In the genomic region with DNA sequence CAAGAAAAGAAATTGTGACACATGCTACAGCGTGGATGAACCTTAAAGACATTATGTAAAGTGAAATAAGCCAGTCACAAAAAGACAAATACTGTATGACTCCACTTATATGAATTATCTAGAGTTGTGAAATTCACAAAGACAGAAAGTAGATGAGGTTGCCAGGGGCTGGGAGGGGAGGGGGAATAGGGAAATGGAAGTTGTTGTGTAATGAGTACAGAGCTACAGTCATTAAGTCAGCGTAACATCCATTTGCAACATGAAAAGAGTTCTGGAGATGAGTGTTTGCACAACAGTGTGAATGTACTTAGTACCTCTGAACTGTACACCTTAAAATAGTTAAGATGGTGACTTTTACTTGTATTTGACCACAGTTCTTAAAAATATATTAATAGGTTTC, we compare ENCODE assay signal across 18 cellular contexts.
A peak's percentile ranks its signal among the peaks of the same experiment; 100 is the strongest.
DNase-seq lines count a peak whose midpoint lies in the region; ATAC-seq and TF ChIP-seq lines count a peak whose summit lies in the region.
"Had no signal": no experiment of that assay in that cellular context is flagged by ENCODE, and none has a peak within 500 bp of the region (broad histone marks: within the 10 kb centered on the region; RNA-seq: fewer than 3 reads in every experiment).

No MANE protein-coding gene starts in this region.

- peaks cover 5% of the 10 kb centered on the region for H3K9me3 Mint-ChIP-seq in Caco-2 (ENCODE audit: unreplicated experiment)
- H3K9me3 Mint-ChIP-seq: activated naive CD8-positive, alpha-beta T cell treated with anti-CD3 and anti-CD28 coated beads, Interleukin-2, amount 50 U/mL, for 24 hours had no signal

- TF ChIP-seq CTCF in A673 (conservative IDR thresholded peaks at IDR 0.05; ENCODE audit: low read depth, low read length), result no peak
- no peak for TF ChIP-seq CTCF in Caco-2 (IDR thresholded peaks at IDR 0.05; ENCODE audit: insufficient read depth in 1 of 2, low read depth in 1 of 2, low read length in 1 of 2, severe bottlenecking in 1 of 2, unreplicated experiment in 1 of 2)
- TF ChIP-seq CTCF in RWPE1 (conservative IDR thresholded peaks at IDR 0.05; ENCODE audit: low read depth), result no peak

- H3K36me3 ChIP-seq in A673 (ENCODE audit: insufficient read depth, low read length, poor library complexity, severe bottlenecking) (no peaks in the 10 kb centered on the region), Caco-2 (ENCODE audit: control insufficient read depth, insufficient read depth, low read length) (no peaks in the 10 kb centered on the region)
- H3K36me3 ChIP-seq: BLaER1, tibial artery had no signal

- no peaks in the 10 kb centered on the region for H3K27me3 Mint-ChIP-seq in Caco-2 (ENCODE audit: insufficient read depth, unreplicated experiment)
- H3K27me3 Mint-ChIP-seq: activated naive CD8-positive, alpha-beta T cell treated with anti-CD3 and anti-CD28 coated beads, Interleukin-2, amount 50 U/mL, for 24 hours had no signal

- no peaks in the 10 kb centered on the region for H3K36me3 Mint-ChIP-seq in Caco-2 (ENCODE audit: insufficient read depth, unreplicated experiment)
- H3K36me3 Mint-ChIP-seq: naive B cell had no signal

- DNase-seq in A673 (ENCODE audit: low spot score) (peak; percentile 47), DMS53 (lab: John Stamatoyannopoulos, UW) (peak; percentile 64), NOMO-1 treated with dmso at 0.1 percent for 144 hours (lab: John Stamatoyannopoulos, UW; ENCODE audit: unreplicated experiment) (peak; percentile 75), epithelial cell of prostate (ENCODE audit: low read depth, low spot score) (peak; percentile 54), Caco-2 (no peak), KG1 (lab: John Stamatoyannopoulos, UW) (no peak), RWPE1 (ENCODE audit: low spot score) (no peak)
- DNase-seq: activated CD8-positive, alpha-beta memory T cell treated with anti-CD3 and anti-CD28 coated beads, Interleukin-2, amount 50 U/mL, for 4 hours; activated naive CD8-positive, alpha-beta T cell treated with anti-CD3 and anti-CD28 coated beads, Interleukin-2, amount 50 U/mL, for 24 hours; hypothalamus; left colon; naive B cell; retina; SW 1271; tibial artery had no signal

- POLR2A ChIA-PET in A673 (lab: Charles Lee; ENCODE audit: low non-redundant PET), result interaction anchor here (0.6 kb wide), 1 partner anchor 189 kb away, joined by 3 read pairs; no protein-coding TSS in a partner anchor
- POLR2A ChIA-PET in Caco-2 (lab: Charles Lee), result no interaction called here
- POLR2A ChIA-PET in RWPE1 (lab: Yijun Ruan, JAX; ENCODE audit: low non-redundant PET), result no interaction called here

- H3K4me3 ChIP-seq in A673 (ENCODE audit: low read depth, low read length, poor library complexity, severe bottlenecking) (no peak overlapping the region), Caco-2 (ENCODE audit: low read depth, low read length) (no peak overlapping the region)
- H3K4me3 ChIP-seq: BLaER1, tibial artery had no signal

- BruUV-seq in A673 (replicated peaks; lab: Mats Ljungman, UMichigan) (no TSS peak), Caco-2 (replicated peaks; lab: Mats Ljungman, UMichigan) (no TSS peak)

- CTCF ChIA-PET in A673 (lab: Charles Lee) (no interaction called here), Caco-2 (lab: Charles Lee) (no interaction called here), RWPE1 (lab: Yijun Ruan, JAX) (no interaction called here)

- ATAC-seq in HG02938 (IDR thresholded peaks at IDR 0.05; ENCODE audit: unreplicated experiment), result no peak
- ATAC-seq: activated naive CD8-positive, alpha-beta T cell treated with anti-CD3 and anti-CD28 coated beads, Interleukin-2, amount 50 U/mL, for 24 hours; HCT116; left colon had no signal

- H3K27ac ChIP-seq in A673 (ENCODE audit: low read depth, low read length, poor library complexity, severe bottlenecking) (no peak overlapping the region), epithelial cell of prostate (no peak overlapping the region), RWPE1 (no peak overlapping the region)
- H3K27ac ChIP-seq: BLaER1, tibial artery had no signal

- peaks cover 7% of the 10 kb centered on the region for H3K4me1 Mint-ChIP-seq in Caco-2 (ENCODE audit: low read depth, unreplicated experiment)
- H3K4me1 Mint-ChIP-seq: activated naive CD8-positive, alpha-beta T cell treated with anti-CD3 and anti-CD28 coated beads, Interleukin-2, amount 50 U/mL, for 24 hours; naive B cell had no signal

- no peak overlapping the region for H3K27ac Mint-ChIP-seq in Caco-2 (ENCODE audit: unreplicated experiment)
- H3K27ac Mint-ChIP-seq: activated naive CD8-positive, alpha-beta T cell treated with anti-CD3 and anti-CD28 coated beads, Interleukin-2, amount 50 U/mL, for 24 hours; naive B cell had no signal

- intact Hi-C loops in A673 (cut with micrococcal nuclease; ENCODE audit: unreplicated experiment) (no loop called here), Caco-2 (cut with micrococcal nuclease; ENCODE audit: unreplicated experiment) (no loop called here)

- H3K9me3 ChIP-seq in A673 (ENCODE audit: low read depth, low read length, poor library complexity, severe bottlenecking), result no peaks in the 10 kb centered on the region
- no peaks in the 10 kb centered on the region for H3K9me3 ChIP-seq in Caco-2
- H3K9me3 ChIP-seq: BLaER1 had no signal

- peaks cover 30% of the 10 kb centered on the region for H3K4me1 ChIP-seq in A673 (ENCODE audit: insufficient read depth, low read length, poor library complexity, severe bottlenecking)
- peaks cover 12% of the 10 kb centered on the region; the same call in 1 of the 2 replicates for H3K4me1 ChIP-seq in Caco-2
- H3K4me1 ChIP-seq: BLaER1, tibial artery had no signal

- no peak overlapping the region for H3K4me3 Mint-ChIP-seq in Caco-2 (ENCODE audit: unreplicated experiment)
- H3K4me3 Mint-ChIP-seq: activated naive CD8-positive, alpha-beta T cell treated with anti-CD3 and anti-CD28 coated beads, Interleukin-2, amount 50 U/mL, for 24 hours; naive B cell had no signal

- no peaks in the 10 kb centered on the region for H3K27me3 ChIP-seq in A673 (replicated peaks; ENCODE audit: insufficient read depth, low read depth, low read length, poor library complexity)
- no peaks in the 10 kb centered on the region for H3K27me3 ChIP-seq in Caco-2 (replicated peaks; ENCODE audit: control insufficient read depth, insufficient read depth, low read length)
- H3K27me3 ChIP-seq: BLaER1, tibial artery had no signal

Comparison
In these comparisons a context has a peak if more than half of its experiments do, and no peak if none do; other contexts are left out.
1. DNase-seq: peak in A673 (single experiment), DMS53 (single experiment), NOMO-1 treated with dmso at 0.1 percent for 144 hours (single experiment) and epithelial cell of prostate (single experiment); none in Caco-2 (0 of 2), KG1 (single experiment) and RWPE1 (single experiment).